In genomic region chr4:91220315-91220714, GRCh38 we compare ENCODE assay signal across 24 cellular contexts.
"Had no signal": no experiment of that assay in that cellular context is flagged by ENCODE, and none has a peak within 500 bp of the region (broad histone marks: within the 10 kb centered on the region; RNA-seq: fewer than 3 reads in every experiment).

No MANE protein-coding gene starts in this region.

- ATAC-seq: esophagus mucosa; gastrocnemius medialis; left lobe of liver; naive thymus-derived CD4-positive, alpha-beta T cell; psoas muscle; right lobe of liver; stimulated activated effector memory CD8-positive, alpha-beta T cell treated with anti-CD3 and anti-CD28 coated beads, Interleukin-12 subunit alpha, Interleukin-12 subunit beta, amount 100 ng/mL, for 72 hours had no signal

- DNase-seq: colonic mucosa; effector CD8-positive, alpha-beta T cell; endodermal cell; foreskin fibroblast; gastrocnemius medialis; head of caudate nucleus; kidney; mesenchymal stem cell; naive thymus-derived CD4-positive, alpha-beta T cell; nucleus accumbens; ovary; posterior cingulate gyrus; psoas muscle; right lobe of liver; small intestine; stimulated activated CD4-positive, alpha-beta T cell treated with anti-CD3 and anti-CD28 coated beads, Interleukin-15, amount 100 ng/mL, for 24 hours; stimulated activated CD4-positive, alpha-beta T cell treated with anti-CD3 and anti-CD28 coated beads, Interleukin-4, amount 100 ng/mL, for 24 hours; stimulated activated naive CD4-positive, alpha-beta T cell treated with Interleukin-2 at 50 U/mL for 16 hours; stomach; testis; tibial artery had no signal
